In the genomic region with DNA sequence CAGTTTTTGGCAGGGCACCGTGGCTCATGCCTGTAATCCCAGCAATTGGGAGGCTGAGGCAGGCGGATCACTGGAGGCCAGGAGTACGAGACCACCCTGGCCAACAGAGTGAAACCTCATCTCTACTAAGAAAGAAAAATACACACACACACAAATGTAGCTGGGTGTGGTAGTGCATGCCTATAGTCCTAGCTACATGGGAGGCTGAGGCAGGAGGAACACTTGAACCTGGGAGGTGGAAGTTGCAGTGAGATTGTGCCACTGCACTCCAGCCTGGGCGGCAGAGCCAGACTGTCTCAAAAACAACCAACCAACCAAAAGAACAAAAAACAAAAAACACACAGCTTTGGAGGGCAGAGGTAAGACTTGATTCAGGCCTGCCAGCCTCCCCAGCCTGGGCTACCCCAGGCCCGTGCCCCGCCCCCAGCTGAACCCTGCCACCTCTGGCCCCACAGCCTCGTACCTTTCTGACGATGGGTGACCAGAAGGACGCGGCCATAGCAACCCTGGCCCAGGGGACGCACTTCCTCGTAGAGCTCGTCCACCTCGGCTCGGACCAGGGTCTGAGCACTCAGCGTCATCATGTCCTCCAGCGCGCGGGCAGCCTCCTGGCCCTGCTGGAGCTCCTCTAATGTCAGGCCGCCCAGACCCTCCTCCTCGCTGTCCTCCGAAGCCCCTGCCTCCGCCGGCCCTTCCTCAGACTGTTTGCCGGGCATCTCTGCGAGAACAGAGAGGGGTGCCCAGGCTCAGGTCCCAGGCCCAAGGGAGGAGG, we compare ENCODE assay signal across 27 cellular contexts. TPM values are rescaled to one million over a fixed set of nuclear protein-coding genes. Genes with fewer than 3 reads are reported as not detected.
DNase-seq lines count a peak whose midpoint lies in the region; ATAC-seq, FAIRE-seq and TF ChIP-seq lines count a peak whose summit lies in the region.
"Had no signal": no experiment of that assay in that cellular context is flagged by ENCODE, and none has a peak within 500 bp of the region (broad histone marks: within the 10 kb centered on the region; RNA-seq: fewer than 3 reads in every experiment).

No MANE protein-coding gene starts in this region.

- no peak overlapping the region for H2AFZ ChIP-seq in astrocyte (ENCODE audit: low read depth, low read length)

- 87 to 95% (median 91%) methylated on average over 21 to 26 of the region's 26 CpGs for WGBS in heart left ventricle, 4 donors

- no peaks in the 10 kb centered on the region for H3K36me3 Mint-ChIP-seq in astrocyte (ENCODE audit: low read depth, unreplicated experiment)
- H3K36me3 Mint-ChIP-seq in neural crest cell (ENCODE audit: low read depth): no peaks in the 10 kb centered on the region
- no peaks in the 10 kb centered on the region for H3K36me3 Mint-ChIP-seq in stimulated activated naive B cell treated with anti-CD40 and anti-IgM and Interleukin-4, amounts not matched to agents 10 μg/mL and 1 μg/mL and 100 μg/mL, for 72 hours
- no peaks in the 10 kb centered on the region for H3K36me3 Mint-ChIP-seq in activated T-cell treated with anti-CD3 and anti-CD28 coated beads, Interleukin-2, amount 50 U/mL, for 4 hours (ENCODE audit: insufficient read depth)
- no peaks in the 10 kb centered on the region for H3K36me3 Mint-ChIP-seq in WTC11
- H3K36me3 Mint-ChIP-seq: CD8-positive, alpha-beta memory T cell had no signal

- TF ChIP-seq POLR2A in heart left ventricle (IDR thresholded peaks at IDR 0.05): no peak

- H3K4me1 ChIP-seq in heart left ventricle (peaks cover 0 to 8% (median 0%) of the 10 kb centered on the region in 12 donors), astrocyte (ENCODE audit: insufficient read depth, low read length) (no peaks in the 10 kb centered on the region)
- H3K4me1 ChIP-seq: Peyer's patch, SJSA1 had no signal

- no peak for FAIRE-seq in astrocyte (lab: Jason Lieb, UNC)
- FAIRE-seq: G401.6, GM12892, HTR-8/SVneo had no signal

- H3K27ac ChIP-seq in heart left ventricle (no peak overlapping the region), astrocyte (ENCODE audit: low read depth, low read length) (no peak overlapping the region)
- H3K27ac ChIP-seq: 22Rv1, Peyer's patch, SJSA1 had no signal

- H3K36me3 ChIP-seq in heart left ventricle (no peaks in the 10 kb centered on the region), astrocyte (ENCODE audit: insufficient read depth, low read length) (no peaks in the 10 kb centered on the region)
- H3K36me3 ChIP-seq: Peyer's patch, SJSA1 had no signal

- H3K9me3 ChIP-seq in heart left ventricle (no peaks in the 10 kb centered on the region), astrocyte (ENCODE audit: insufficient read depth, low read depth, low read length) (no peaks in the 10 kb centered on the region)
- H3K9me3 ChIP-seq: Peyer's patch, SJSA1 had no signal

- no peaks in the 10 kb centered on the region for H4K20me1 ChIP-seq in astrocyte (ENCODE audit: insufficient read depth, low read length)

- CTCF ChIA-PET in WTC11 (lab: Charles Lee): interaction anchor here (0.7 to 2.9 kb wide), 8 partner anchors 17 to 97 kb away, joined by 3 to 11 read pairs (median 4); partner anchors contain the start of gene ZNF784

- no peaks in the 10 kb centered on the region for H3K27me3 ChIP-seq in heart left ventricle
- H3K27me3 ChIP-seq in astrocyte (ENCODE audit: insufficient read depth, low read length): no peaks in the 10 kb centered on the region
- H3K27me3 ChIP-seq: Peyer's patch, SJSA1 had no signal

- POLR2A ChIA-PET in WTC11 (lab: Charles Lee): no interaction called here

- no peak overlapping the region for H3K4me2 ChIP-seq in astrocyte (ENCODE audit: low read length)

- no peaks in the 10 kb centered on the region for H3K9me3 Mint-ChIP-seq in astrocyte (ENCODE audit: unreplicated experiment)
- no peaks in the 10 kb centered on the region for H3K9me3 Mint-ChIP-seq in neural crest cell
- no peaks in the 10 kb centered on the region for H3K9me3 Mint-ChIP-seq in stimulated activated naive B cell treated with anti-CD40 and anti-IgM and Interleukin-4, amounts not matched to agents 10 μg/mL and 1 μg/mL and 100 μg/mL, for 72 hours
- H3K9me3 Mint-ChIP-seq in activated T-cell treated with anti-CD3 and anti-CD28 coated beads, Interleukin-2, amount 50 U/mL, for 4 hours: no peaks in the 10 kb centered on the region
- no peaks in the 10 kb centered on the region for H3K9me3 Mint-ChIP-seq in WTC11
- H3K9me3 Mint-ChIP-seq: CD8-positive, alpha-beta memory T cell; IgD-negative memory B cell had no signal

- intact Hi-C loops in left cardiac atrium (cut with DNase I): no loop called here
- intact Hi-C loops in heart left ventricle (cut with DNase I): no loop called here

- H3K4me3 ChIP-seq in heart left ventricle (no peak overlapping the region), astrocyte (ENCODE audit: insufficient read depth, low read depth, low read length) (no peak overlapping the region)
- H3K4me3 ChIP-seq: Peyer's patch, SJSA1 had no signal

- H3K79me2 ChIP-seq in astrocyte (ENCODE audit: insufficient read depth, low read length): no peaks in the 10 kb centered on the region

- DNase-seq in left cardiac atrium (no peak), heart left ventricle (no peak), astrocyte (ENCODE audit: low read depth) (no peak), neural crest cell (ENCODE audit: low read depth, low spot score) (no peak), NCI-H69 (lab: John Stamatoyannopoulos, UW) (no peak), WTC11 (ENCODE audit: low spot score) (no peak)
- DNase-seq in stimulated activated naive B cell treated with anti-CD40 and anti-IgM and Interleukin-4, amounts not matched to agents 10 μg/mL and 1 μg/mL and 100 μg/mL, for 72 hours: no peak
- DNase-seq in activated T-cell treated with anti-CD3 and anti-CD28 coated beads, Interleukin-2, amount 50 U/mL, for 4 hours: no peak
- DNase-seq: C1 segment of cervical spinal cord; Calu3; CD8-positive, alpha-beta memory T cell; DMS153; GOT3; NCI-H1105 treated with DMSO at 0.1 percent for 48 hours; NCI-H2081; NCI-H2171; NCI-H345; NCI-H524; NCI-H82; Peyer's patch had no signal

- ATAC-seq in left cardiac atrium (peak; percentile 10 to 21), heart left ventricle (no peak), WTC11 (no peak)
- no peak for ATAC-seq in stimulated activated naive B cell treated with anti-CD40 and anti-IgM and Interleukin-4, amounts not matched to agents 10 μg/mL and 1 μg/mL and 100 μg/mL, for 72 hours (replicated peaks)
- ATAC-seq in activated T-cell treated with anti-CD3 and anti-CD28 coated beads, Interleukin-2, amount 50 U/mL, for 4 hours: no peak
- ATAC-seq: HCT116 had no signal

- H3K4me1 Mint-ChIP-seq in astrocyte (ENCODE audit: low read depth, unreplicated experiment): peaks cover 2% of the 10 kb centered on the region
- no peaks in the 10 kb centered on the region for H3K4me1 Mint-ChIP-seq in neural crest cell
- peaks cover 0 to 2% of the 10 kb centered on the region in 2 donors for H3K4me1 Mint-ChIP-seq in stimulated activated naive B cell treated with anti-CD40 and anti-IgM and Interleukin-4, amounts not matched to agents 10 μg/mL and 1 μg/mL and 100 μg/mL, for 72 hours
- H3K4me1 Mint-ChIP-seq in activated T-cell treated with anti-CD3 and anti-CD28 coated beads, Interleukin-2, amount 50 U/mL, for 4 hours (ENCODE audit: low read depth): no peaks in the 10 kb centered on the region
- H3K4me1 Mint-ChIP-seq in WTC11: peaks cover 11% of the 10 kb centered on the region
- H3K4me1 Mint-ChIP-seq: CD8-positive, alpha-beta memory T cell; IgD-negative memory B cell had no signal

- peak overlapping the region; percentile 45 for H3K4me3 Mint-ChIP-seq in astrocyte (ENCODE audit: unreplicated experiment)
- H3K4me3 Mint-ChIP-seq in neural crest cell: no peak overlapping the region
- no peak overlapping the region for H3K4me3 Mint-ChIP-seq in stimulated activated naive B cell treated with anti-CD40 and anti-IgM and Interleukin-4, amounts not matched to agents 10 μg/mL and 1 μg/mL and 100 μg/mL, for 72 hours
- H3K4me3 Mint-ChIP-seq in activated T-cell treated with anti-CD3 and anti-CD28 coated beads, Interleukin-2, amount 50 U/mL, for 4 hours: no peak overlapping the region
- no peak overlapping the region for H3K4me3 Mint-ChIP-seq in WTC11
- H3K4me3 Mint-ChIP-seq: CD8-positive, alpha-beta memory T cell; IgD-negative memory B cell had no signal

- H3K27me3 Mint-ChIP-seq in astrocyte (ENCODE audit: low read depth, unreplicated experiment): peaks cover 5% of the 10 kb centered on the region
- no peaks in the 10 kb centered on the region for H3K27me3 Mint-ChIP-seq in neural crest cell (ENCODE audit: low read depth)
- H3K27me3 Mint-ChIP-seq in stimulated activated naive B cell treated with anti-CD40 and anti-IgM and Interleukin-4, amounts not matched to agents 10 μg/mL and 1 μg/mL and 100 μg/mL, for 72 hours: peaks cover 0 to 4% of the 10 kb centered on the region in 2 donors
- H3K27me3 Mint-ChIP-seq in activated T-cell treated with anti-CD3 and anti-CD28 coated beads, Interleukin-2, amount 50 U/mL, for 4 hours (ENCODE audit: low read depth): no peaks in the 10 kb centered on the region
- peaks cover 4% of the 10 kb centered on the region for H3K27me3 Mint-ChIP-seq in WTC11 (ENCODE audit: low read depth)

- TF ChIP-seq CTCF in heart left ventricle (IDR thresholded peaks at IDR 0.05) (no peak), astrocyte (IDR thresholded peaks at IDR 0.05; ENCODE audit: insufficient read depth, low read depth, low read length) (no peak), neural crest cell (conservative IDR thresholded peaks at IDR 0.05) (no peak), WTC11 (IDR thresholded peaks at IDR 0.05) (no peak)

- H3K9ac ChIP-seq in astrocyte (ENCODE audit: low read length): no peak overlapping the region

- H3K27ac Mint-ChIP-seq in astrocyte (ENCODE audit: unreplicated experiment) (no peak overlapping the region), neural crest cell (ENCODE audit: unreplicated experiment) (peak overlapping the region; percentile 35), WTC11 (no peak overlapping the region)
- H3K27ac Mint-ChIP-seq in stimulated activated naive B cell treated with anti-CD40 and anti-IgM and Interleukin-4, amounts not matched to agents 10 μg/mL and 1 μg/mL and 100 μg/mL, for 72 hours: peak overlapping the region; percentile 5
- H3K27ac Mint-ChIP-seq: IgD-negative memory B cell had no signal

RNA-seq across cellular contexts. Expression of gene SBK2, which starts 1.2 kb away (rescaled TPM):
- total RNA-seq in left cardiac atrium: 100 to 1,000 TPM; 151 to 181 TPM
- 1 to 10 TPM in 7 of 9 donors, under 1 TPM in 2; 0.68 to 2.6 (median 2.1) TPM for total RNA-seq in heart left ventricle
- polyA plus RNA-seq in heart left ventricle: 10 to 100 TPM in 1 of 2 donors, under 1 TPM in 1; 0.80 to 12.6 TPM
- 2.5 and 4.2 TPM in 2 replicates for total RNA-seq in astrocyte
- not detected in 2 replicates for total RNA-seq in neural crest cell
- total RNA-seq in activated T-cell treated with anti-CD3 and anti-CD28 coated beads, Interleukin-2, amount 50 U/mL, for 4 hours: not detected
- total RNA-seq in WTC11 (2021): 5.2 to 6.4 TPM (median 5.8 TPM) in 3 replicates
- total RNA-seq: Calu3; CD8-positive, alpha-beta memory T cell; Peyer's patch; SJSA1 had no signal
- polyA plus RNA-seq: CD8-positive, alpha-beta memory T cell; IgD-negative memory B cell had no signal

RNA-seq across cellular contexts. Expression of gene SBK3, which starts 9.6 kb away (rescaled TPM):
- total RNA-seq in left cardiac atrium: 10 to 100 TPM; 55.3 to 62.7 TPM
- total RNA-seq in heart left ventricle: 10 to 100 TPM in 3 of 9 donors, 1 to 10 TPM in 6; 2.4 to 14.3 (median 7.5) TPM
- polyA plus RNA-seq in heart left ventricle: 10 to 100 TPM in 1 of 2 donors, 1 to 10 TPM in 1; 5.9 to 12.4 TPM
- 0.34 and 0.91 TPM in 2 replicates for total RNA-seq in astrocyte
- 0.39 and 0.68 TPM in 2 replicates for total RNA-seq in neural crest cell
- total RNA-seq in activated T-cell treated with anti-CD3 and anti-CD28 coated beads, Interleukin-2, amount 50 U/mL, for 4 hours: not detected
- 0.90 to 1.3 TPM (median 1.1 TPM) in 3 replicates for total RNA-seq in WTC11 (2021)
- total RNA-seq: CD8-positive, alpha-beta memory T cell had no signal
- polyA plus RNA-seq: CD8-positive, alpha-beta memory T cell; IgD-negative memory B cell had no signal

RNA-seq across cellular contexts. Expression of gene ZNF579, which starts 44.9 kb away (rescaled TPM):
- total RNA-seq in left cardiac atrium (10 to 100 TPM; 10.8 to 12.7 TPM), heart left ventricle (10 to 100 TPM in 4 of 9 donors, 1 to 10 TPM in 5; 5.4 to 13.9 (median 9.8) TPM), astrocyte (50.2 and 58.0 TPM in 2 replicates), neural crest cell (28.2 and 29.1 TPM in 2 replicates), WTC11 (2021) (29.7 to 30.4 TPM (median 30.0 TPM) in 3 replicates)
- 10 to 100 TPM in 1 of 2 donors, 1 to 10 TPM in 1; 7.9 to 10.9 TPM for polyA plus RNA-seq in heart left ventricle
- total RNA-seq in activated T-cell treated with anti-CD3 and anti-CD28 coated beads, Interleukin-2, amount 50 U/mL, for 4 hours: 10 to 100 TPM; 10.1 to 12.2 (median 11.0) TPM

RNA-seq across cellular contexts. Expression of gene SSC5D, which starts 47.5 kb away (rescaled TPM):
- total RNA-seq in left cardiac atrium (1 to 10 TPM; 5.7 to 6.7 TPM), heart left ventricle (1 to 10 TPM in 8 of 9 donors, under 1 TPM in 1; 1.00 to 6.2 (median 3.3) TPM), astrocyte (46.8 and 66.1 TPM in 2 replicates), neural crest cell (1.3 and 1.5 TPM in 2 replicates), WTC11 (2021) (1.8 to 2.9 TPM (median 2.5 TPM) in 3 replicates)
- polyA plus RNA-seq in heart left ventricle: 1 to 10 TPM in 1 of 2 donors, under 1 TPM in 1; 0.91 to 1.4 TPM
- total RNA-seq in activated T-cell treated with anti-CD3 and anti-CD28 coated beads, Interleukin-2, amount 50 U/mL, for 4 hours: under 1 TPM; 0.29 to 0.66 (median 0.38) TPM
- total RNA-seq: SJSA1 had no signal
- polyA plus RNA-seq: CD8-positive, alpha-beta memory T cell; IgD-negative memory B cell had no signal

RNA-seq across cellular contexts. Expression of gene NAT14, which starts 50.8 kb away (rescaled TPM):
- 10 to 100 TPM in 1 of 2 donors, 1 to 10 TPM in 1; 9.2 to 13.7 TPM for total RNA-seq in left cardiac atrium
- 10 to 100 TPM in 1 of 9 donors, 1 to 10 TPM in 8; 2.9 to 10.4 (median 6.7) TPM for total RNA-seq in heart left ventricle
- 1 to 10 TPM; 7.3 to 9.2 TPM for polyA plus RNA-seq in heart left ventricle
- total RNA-seq in astrocyte: 68.7 and 71.2 TPM in 2 replicates
- total RNA-seq in neural crest cell: 81.1 and 87.9 TPM in 2 replicates
- total RNA-seq in activated T-cell treated with anti-CD3 and anti-CD28 coated beads, Interleukin-2, amount 50 U/mL, for 4 hours: 10 to 100 TPM; 16.0 to 23.4 (median 17.6) TPM
- total RNA-seq in WTC11 (2021): 71.9 to 87.7 TPM (median 74.8 TPM) in 3 replicates

Comparison
In these comparisons a context has a peak if more than half of its experiments do, and no peak if none do; other contexts are left out.
1. ATAC-seq: peak in left cardiac atrium (2 of 2); none in heart left ventricle (0 of 4), stimulated activated naive B cell treated with anti-CD40 and anti-IgM and Interleukin-4, amounts not matched to agents 10 μg/mL and 1 μg/mL and 100 μg/mL, for 72 hours (0 of 2), activated T-cell treated with anti-CD3 and anti-CD28 coated beads, Interleukin-2, amount 50 U/mL, for 4 hours (0 of 2) and WTC11 (single experiment).
2. RNA of gene SBK2, which starts 1.2 kb away (total RNA-seq): 151 to 181 TPM in left cardiac atrium; 5.2 to 6.4 TPM in WTC11, 2.5 to 4.2 TPM in astrocyte, 0.68 to 2.6 TPM in heart left ventricle, not detected in neural crest cell and not detected in activated T-cell treated with anti-CD3 and anti-CD28 coated beads, Interleukin-2, amount 50 U/mL, for 4 hours; every median in the first group is over 10 times any median in the second.
3. H3K27ac Mint-ChIP-seq: peak in neural crest cell (single experiment) and stimulated activated naive B cell treated with anti-CD40 and anti-IgM and Interleukin-4, amounts not matched to agents 10 μg/mL and 1 μg/mL and 100 μg/mL, for 72 hours (single experiment); none in astrocyte (single experiment) and WTC11 (single experiment).